Comparison of ENCODE assay signal across 8 cellular contexts in genomic region chr16:66515543-66516171, GRCh38. TPM values are rescaled to one million over a fixed set of nuclear protein-coding genes. Genes with fewer than 3 reads are reported as not detected.
DNase-seq lines count a peak whose midpoint lies in the region; ATAC-seq and TF ChIP-seq lines count a peak whose summit lies in the region.

No MANE protein-coding gene starts in this region.

- H3K79me1 ChIP-seq in H9 (ENCODE audit: insufficient read depth, low read depth, low read length, poor library complexity, severe bottlenecking) = no peaks in the 10 kb centered on the region

- no peak overlapping the region for H4K8ac ChIP-seq in H9 (replicated peaks; ENCODE audit: insufficient read length, low read depth, low read length)

- DNase-seq in AG09309 (ENCODE audit: low read depth) = no peak
- DNase-seq in H9 = peak; percentile 50
- DNase-seq in activated CD4-positive, alpha-beta T cell treated with anti-CD3 and anti-CD28 coated beads, Interleukin-2, amount 50 U/mL, for 48 hours = peak; percentile 39 to 58
- DNase-seq in left ventricle myocardium inferior = no peak
- DNase-seq in stimulated activated effector memory CD8-positive, alpha-beta T cell treated with anti-CD3 and anti-CD28 coated beads, Interleukin-12 subunit alpha, Interleukin-12 subunit beta, amount 100 ng/mL, for 72 hours (ENCODE audit: low spot score in 2 of 2) = peak in 1 of 2 donors; percentile 64
- no peak for DNase-seq in central memory CD4-positive, alpha-beta T cell

- H3K9ac ChIP-seq in H9 (ENCODE audit: extremely low read depth, insufficient read length, low read length) = no peak overlapping the region

- H3K36me3 ChIP-seq in left ventricle myocardium inferior = peaks cover 12% of the 10 kb centered on the region

- H2BK20ac ChIP-seq in H9 (ENCODE audit: low read depth, low read length, poor library complexity, severe bottlenecking) = no peak overlapping the region

- H3K27me3 ChIP-seq in H9 (ENCODE audit: insufficient read depth, low read length) (no peaks in the 10 kb centered on the region), left ventricle myocardium inferior (ENCODE audit: low read depth) (no peaks in the 10 kb centered on the region)

- no peak overlapping the region for H3K18ac ChIP-seq in H9 (ENCODE audit: insufficient read length, low read depth, low read length)

- H2AFZ ChIP-seq in H9 (ENCODE audit: low read length) = no peak overlapping the region

- H3K4me1 Mint-ChIP-seq in H9 = peaks cover 44 to 51% of the 10 kb centered on the region in 2 experiments
- peaks cover 57% of the 10 kb centered on the region for H3K4me1 Mint-ChIP-seq in stimulated activated effector memory CD8-positive, alpha-beta T cell treated with anti-CD3 and anti-CD28 coated beads, Interleukin-12 subunit alpha, Interleukin-12 subunit beta, amount 100 ng/mL, for 72 hours

- TF ChIP-seq CTCF in AG09309 (IDR thresholded peaks at IDR 0.05; ENCODE audit: control insufficient read depth, insufficient read depth, low read depth, low read length, missing control alignments) (peak; percentile 66), H9 (conservative IDR thresholded peaks at IDR 0.05) (peak; percentile 62), left ventricle myocardium inferior (IDR thresholded peaks at IDR 0.05; ENCODE audit: borderline replicate concordance) (peak; percentile 50)

- H3K23ac ChIP-seq in H9 (ENCODE audit: insufficient read length, low read depth, low read length) = no peak overlapping the region

- no peak overlapping the region for H4K5ac ChIP-seq in H9 (ENCODE audit: insufficient read length, low read depth, low read length)

- no peak overlapping the region; a peak in 1 of 5 replicates for H3K4me3 Mint-ChIP-seq in H9
- H3K4me3 Mint-ChIP-seq in stimulated activated effector memory CD8-positive, alpha-beta T cell treated with anti-CD3 and anti-CD28 coated beads, Interleukin-12 subunit alpha, Interleukin-12 subunit beta, amount 100 ng/mL, for 72 hours = peak overlapping the region; percentile 86

- H3K36me3 Mint-ChIP-seq in H9 (ENCODE audit: insufficient read depth in 1 of 3, low read depth in 3 of 3) = peaks cover 9 to 17% (median 12%) of the 10 kb centered on the region in 3 experiments; a peak in 6 of 7 replicates
- peaks cover 6% of the 10 kb centered on the region for H3K36me3 Mint-ChIP-seq in stimulated activated effector memory CD8-positive, alpha-beta T cell treated with anti-CD3 and anti-CD28 coated beads, Interleukin-12 subunit alpha, Interleukin-12 subunit beta, amount 100 ng/mL, for 72 hours

- no CpG with 5 or more reads among the region's 9 CpGs for WGBS in H9 (ENCODE audit: extremely low coverage, insufficient read length, low lambda C conversion rate)

- no peak overlapping the region for H2BK12ac ChIP-seq in H9 (ENCODE audit: insufficient read length, low read depth, low read length)

- H3K9me3 ChIP-seq in H9 (ENCODE audit: control insufficient read depth, low read depth, low read length) (no peaks in the 10 kb centered on the region), left ventricle myocardium inferior (replicated peaks) (no peaks in the 10 kb centered on the region)

- peaks cover 8% of the 10 kb centered on the region for H3K27me3 Mint-ChIP-seq in H9 (ENCODE audit: low read depth)

- H3K4me1 ChIP-seq in H9 (ENCODE audit: insufficient read depth, low read length) (peaks cover 4% of the 10 kb centered on the region; the same call in 1 of the 2 replicates), left ventricle myocardium inferior (peaks cover 84% of the 10 kb centered on the region)

- peak overlapping the region in 1 of 3 experiments; percentile 52; a peak in 2 of 7 replicates for H3K27ac Mint-ChIP-seq in H9
- H3K27ac Mint-ChIP-seq in stimulated activated effector memory CD8-positive, alpha-beta T cell treated with anti-CD3 and anti-CD28 coated beads, Interleukin-12 subunit alpha, Interleukin-12 subunit beta, amount 100 ng/mL, for 72 hours = peak overlapping the region; percentile 98

- no peak overlapping the region for H3K27ac ChIP-seq in H9 (ENCODE audit: insufficient read length, low read depth, low read length)
- peak overlapping the region; percentile 99 for H3K27ac ChIP-seq in left ventricle myocardium inferior (replicated peaks)

- H3T11ph ChIP-seq in H9 (ENCODE audit: low read length) = no peak overlapping the region

- intact Hi-C loops in left ventricle myocardium inferior (cut with micrococcal nuclease) = no loop called here

- H3K9me3 Mint-ChIP-seq in H9 = peaks cover 2 to 3% of the 10 kb centered on the region in 2 experiments; a peak in 2 of 5 replicates
- H3K9me3 Mint-ChIP-seq in stimulated activated effector memory CD8-positive, alpha-beta T cell treated with anti-CD3 and anti-CD28 coated beads, Interleukin-12 subunit alpha, Interleukin-12 subunit beta, amount 100 ng/mL, for 72 hours = no peaks in the 10 kb centered on the region

- H2BK120ac ChIP-seq in H9 (ENCODE audit: low read depth, low read length, poor library complexity, severe bottlenecking) = no peak overlapping the region

- ATAC-seq in stimulated activated effector memory CD8-positive, alpha-beta T cell treated with anti-CD3 and anti-CD28 coated beads, Interleukin-12 subunit alpha, Interleukin-12 subunit beta, amount 100 ng/mL, for 72 hours = peak; percentile 38
- no peak for ATAC-seq in HG03354 (IDR thresholded peaks at IDR 0.05; ENCODE audit: poor library complexity, severe bottlenecking, unreplicated experiment)
- no peak for ATAC-seq in GM18868 (IDR thresholded peaks at IDR 0.05; ENCODE audit: unreplicated experiment)

- no peak overlapping the region for H3K56ac ChIP-seq in H9 (ENCODE audit: insufficient read length, low read depth, low read length)

- no peak overlapping the region for H3K4ac ChIP-seq in H9 (ENCODE audit: low read depth, low read length)

- H4K20me1 ChIP-seq in H9 (ENCODE audit: control insufficient read depth, insufficient read depth, insufficient read length) = no peaks in the 10 kb centered on the region

- H3K79me2 ChIP-seq in H9 (ENCODE audit: insufficient read depth, low read length) = no peaks in the 10 kb centered on the region

- no peak overlapping the region for H3K4me2 ChIP-seq in H9 (ENCODE audit: insufficient read depth, insufficient read length, low read length)

- H3K4me3 ChIP-seq in AG09309 (ENCODE audit: control insufficient read depth, low read depth, low read length) (no peak overlapping the region), left ventricle myocardium inferior (no peak overlapping the region)

- H3K14ac ChIP-seq in H9 (ENCODE audit: insufficient read depth, low read length) = peak overlapping the region; percentile 17; the same call in 1 of the 2 replicates

- no peak overlapping the region for H2BK5ac ChIP-seq in H9 (ENCODE audit: insufficient read length, low read length)

- H2BK15ac ChIP-seq in H9 (ENCODE audit: low read depth, low read length) = no peak overlapping the region

- no peak overlapping the region for H2AK5ac ChIP-seq in H9 (ENCODE audit: insufficient read length, low read length)

- H3K23me2 ChIP-seq in H9 (ENCODE audit: insufficient read length, low read depth, low read length, poor library complexity, severe bottlenecking) = no peaks in the 10 kb centered on the region

- H4K91ac ChIP-seq in H9 (ENCODE audit: insufficient read length, low read depth, low read length) = no peak overlapping the region

RNA-seq across cellular contexts. Expression of gene TK2, which starts 34.3 kb away (rescaled TPM):
- total RNA-seq in H9 (2021) (5.2 and 6.3 TPM in 2 replicates), left ventricle myocardium inferior (18.6 TPM)

RNA-seq across cellular contexts. Expression of gene CKLF, which starts 36.7 kb away (rescaled TPM):
- 23.1 and 25.9 TPM in 2 replicates for total RNA-seq in H9 (2021)
- 7.8 TPM for total RNA-seq in left ventricle myocardium inferior

RNA-seq across cellular contexts. Expression of gene CMTM1, which starts 50.6 kb away (rescaled TPM):
- total RNA-seq in H9 (2021) = 2.1 and 2.6 TPM in 2 replicates
- total RNA-seq in left ventricle myocardium inferior = 1.0 TPM

Comparison
In these comparisons a context has a peak if more than half of its experiments do, and no peak if none do; other contexts are left out.
1. DNase-seq: peak in H9 (single experiment) and activated CD4-positive, alpha-beta T cell treated with anti-CD3 and anti-CD28 coated beads, Interleukin-2, amount 50 U/mL, for 48 hours (2 of 2); none in AG09309 (single experiment), left ventricle myocardium inferior (single experiment) and central memory CD4-positive, alpha-beta T cell (single experiment).
2. Peak in every context shown above with its lines, with median percentiles within 50 percentile points of each other: CTCF ChIP-seq.